ENCODE assay signal across 2 cellular contexts in the genomic region with DNA sequence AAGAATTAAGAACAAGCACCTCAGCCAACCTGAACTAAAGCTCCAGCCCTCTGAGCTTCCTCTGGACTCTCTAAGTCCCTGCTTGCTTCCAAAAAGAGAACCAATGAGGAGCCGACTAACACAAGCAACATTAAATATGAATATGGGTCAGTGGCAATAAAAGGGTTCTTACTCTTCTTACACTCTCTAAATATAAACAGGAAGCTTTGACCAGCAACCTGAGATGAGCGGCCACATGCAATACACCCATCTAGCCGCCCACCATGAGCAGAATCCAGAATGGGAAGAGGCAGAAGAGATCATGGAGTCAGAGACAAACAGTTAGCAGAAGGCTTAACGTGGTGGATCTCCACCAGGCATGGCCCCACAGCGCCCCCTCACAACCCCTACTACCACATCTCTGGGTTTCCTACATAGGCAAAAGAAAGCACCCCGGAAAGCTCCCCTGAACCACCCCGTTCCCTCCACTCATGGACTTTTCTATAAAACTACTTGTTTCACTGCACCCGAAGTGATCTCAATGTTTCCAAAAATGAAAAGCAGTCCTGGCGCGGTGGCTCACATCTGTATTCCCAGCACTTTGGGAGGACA.
TF ChIP-seq lines count a peak whose summit lies in the region.

No MANE protein-coding gene starts in this region.

TF ChIP-seq in SK-N-SH, 30 proteins besides CTCF, POLR2A, EP300 and RAD21 (continued from another document):
- TF ChIP-seq, protein P1, sequence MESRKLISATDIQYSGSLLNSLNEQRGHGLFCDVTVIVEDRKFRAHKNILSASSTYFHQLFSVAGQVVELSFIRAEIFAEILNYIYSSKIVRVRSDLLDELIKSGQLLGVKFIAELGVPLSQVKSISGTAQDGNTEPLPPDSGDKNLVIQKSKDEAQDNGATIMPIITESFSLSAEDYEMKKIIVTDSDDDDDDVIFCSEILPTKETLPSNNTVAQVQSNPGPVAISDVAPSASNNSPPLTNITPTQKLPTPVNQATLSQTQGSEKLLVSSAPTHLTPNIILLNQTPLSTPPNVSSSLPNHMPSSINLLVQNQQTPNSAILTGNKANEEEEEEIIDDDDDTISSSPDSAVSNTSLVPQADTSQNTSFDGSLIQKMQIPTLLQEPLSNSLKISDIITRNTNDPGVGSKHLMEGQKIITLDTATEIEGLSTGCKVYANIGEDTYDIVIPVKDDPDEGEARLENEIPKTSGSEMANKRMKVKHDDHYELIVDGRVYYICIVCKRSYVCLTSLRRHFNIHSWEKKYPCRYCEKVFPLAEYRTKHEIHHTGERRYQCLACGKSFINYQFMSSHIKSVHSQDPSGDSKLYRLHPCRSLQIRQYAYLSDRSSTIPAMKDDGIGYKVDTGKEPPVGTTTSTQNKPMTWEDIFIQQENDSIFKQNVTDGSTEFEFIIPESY (IDR thresholded peaks at IDR 0.05; ENCODE audit: borderline replicate concordance, low read depth): no peak
- TF ChIP-seq FOSL2 (IDR thresholded peaks at IDR 0.05; ENCODE audit: borderline replicate concordance, low read depth) (no peak), TEAD4 (IDR thresholded peaks at IDR 0.05; ENCODE audit: borderline replicate concordance, insufficient read depth) (no peak), POLR2AphosphoS5 (IDR thresholded peaks at IDR 0.05; ENCODE audit: low read depth, low read length) (no peak), EZH2phosphoT487 (IDR thresholded peaks at IDR 0.05; ENCODE audit: borderline replicate concordance, low read depth) (no peak), NFIC (IDR thresholded peaks at IDR 0.05; ENCODE audit: borderline replicate concordance) (no peak), GABPA (IDR thresholded peaks at IDR 0.05; ENCODE audit: low read depth) (no peak), SIN3A (IDR thresholded peaks at IDR 0.05; ENCODE audit: borderline replicate concordance, low read depth, low read length) (no peak), CHD2 (IDR thresholded peaks at IDR 0.05; ENCODE audit: low read length, partially characterized antibody) (no peak), MXI1 (IDR thresholded peaks at IDR 0.05; ENCODE audit: low read depth, low read length) (no peak), RCOR1 (IDR thresholded peaks at IDR 0.05; ENCODE audit: low read length) (no peak), YY1 (IDR thresholded peaks at IDR 0.05; ENCODE audit: low read depth) (no peak), TCF12 (IDR thresholded peaks at IDR 0.05) (no peak), ELF1 (IDR thresholded peaks at IDR 0.05) (no peak), JUND (IDR thresholded peaks at IDR 0.05) (no peak)
- TF ChIP-seq, protein P2, sequence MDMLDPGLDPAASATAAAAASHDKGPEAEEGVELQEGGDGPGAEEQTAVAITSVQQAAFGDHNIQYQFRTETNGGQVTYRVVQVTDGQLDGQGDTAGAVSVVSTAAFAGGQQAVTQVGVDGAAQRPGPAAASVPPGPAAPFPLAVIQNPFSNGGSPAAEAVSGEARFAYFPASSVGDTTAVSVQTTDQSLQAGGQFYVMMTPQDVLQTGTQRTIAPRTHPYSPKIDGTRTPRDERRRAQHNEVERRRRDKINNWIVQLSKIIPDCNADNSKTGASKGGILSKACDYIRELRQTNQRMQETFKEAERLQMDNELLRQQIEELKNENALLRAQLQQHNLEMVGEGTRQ (IDR thresholded peaks at IDR 0.05; ENCODE audit: borderline replicate concordance, low read depth, low read length): no peak
- TF ChIP-seq, protein P3, sequence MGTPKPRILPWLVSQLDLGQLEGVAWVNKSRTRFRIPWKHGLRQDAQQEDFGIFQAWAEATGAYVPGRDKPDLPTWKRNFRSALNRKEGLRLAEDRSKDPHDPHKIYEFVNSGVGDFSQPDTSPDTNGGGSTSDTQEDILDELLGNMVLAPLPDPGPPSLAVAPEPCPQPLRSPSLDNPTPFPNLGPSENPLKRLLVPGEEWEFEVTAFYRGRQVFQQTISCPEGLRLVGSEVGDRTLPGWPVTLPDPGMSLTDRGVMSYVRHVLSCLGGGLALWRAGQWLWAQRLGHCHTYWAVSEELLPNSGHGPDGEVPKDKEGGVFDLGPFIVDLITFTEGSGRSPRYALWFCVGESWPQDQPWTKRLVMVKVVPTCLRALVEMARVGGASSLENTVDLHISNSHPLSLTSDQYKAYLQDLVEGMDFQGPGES (IDR thresholded peaks at IDR 0.05; ENCODE audit: low read depth, low read length): no peak
- TF ChIP-seq, protein P4, sequence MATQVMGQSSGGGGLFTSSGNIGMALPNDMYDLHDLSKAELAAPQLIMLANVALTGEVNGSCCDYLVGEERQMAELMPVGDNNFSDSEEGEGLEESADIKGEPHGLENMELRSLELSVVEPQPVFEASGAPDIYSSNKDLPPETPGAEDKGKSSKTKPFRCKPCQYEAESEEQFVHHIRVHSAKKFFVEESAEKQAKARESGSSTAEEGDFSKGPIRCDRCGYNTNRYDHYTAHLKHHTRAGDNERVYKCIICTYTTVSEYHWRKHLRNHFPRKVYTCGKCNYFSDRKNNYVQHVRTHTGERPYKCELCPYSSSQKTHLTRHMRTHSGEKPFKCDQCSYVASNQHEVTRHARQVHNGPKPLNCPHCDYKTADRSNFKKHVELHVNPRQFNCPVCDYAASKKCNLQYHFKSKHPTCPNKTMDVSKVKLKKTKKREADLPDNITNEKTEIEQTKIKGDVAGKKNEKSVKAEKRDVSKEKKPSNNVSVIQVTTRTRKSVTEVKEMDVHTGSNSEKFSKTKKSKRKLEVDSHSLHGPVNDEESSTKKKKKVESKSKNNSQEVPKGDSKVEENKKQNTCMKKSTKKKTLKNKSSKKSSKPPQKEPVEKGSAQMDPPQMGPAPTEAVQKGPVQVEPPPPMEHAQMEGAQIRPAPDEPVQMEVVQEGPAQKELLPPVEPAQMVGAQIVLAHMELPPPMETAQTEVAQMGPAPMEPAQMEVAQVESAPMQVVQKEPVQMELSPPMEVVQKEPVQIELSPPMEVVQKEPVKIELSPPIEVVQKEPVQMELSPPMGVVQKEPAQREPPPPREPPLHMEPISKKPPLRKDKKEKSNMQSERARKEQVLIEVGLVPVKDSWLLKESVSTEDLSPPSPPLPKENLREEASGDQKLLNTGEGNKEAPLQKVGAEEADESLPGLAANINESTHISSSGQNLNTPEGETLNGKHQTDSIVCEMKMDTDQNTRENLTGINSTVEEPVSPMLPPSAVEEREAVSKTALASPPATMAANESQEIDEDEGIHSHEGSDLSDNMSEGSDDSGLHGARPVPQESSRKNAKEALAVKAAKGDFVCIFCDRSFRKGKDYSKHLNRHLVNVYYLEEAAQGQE (IDR thresholded peaks at IDR 0.05; ENCODE audit: low read depth, low read length): no peak

TF ChIP-seq in SK-N-SH treated with all-trans-retinoic acid at 6 μM for 48 hours, 23 proteins besides CTCF, POLR2A, EP300 and RAD21 (continued from another document):
- TF ChIP-seq, protein P5, sequence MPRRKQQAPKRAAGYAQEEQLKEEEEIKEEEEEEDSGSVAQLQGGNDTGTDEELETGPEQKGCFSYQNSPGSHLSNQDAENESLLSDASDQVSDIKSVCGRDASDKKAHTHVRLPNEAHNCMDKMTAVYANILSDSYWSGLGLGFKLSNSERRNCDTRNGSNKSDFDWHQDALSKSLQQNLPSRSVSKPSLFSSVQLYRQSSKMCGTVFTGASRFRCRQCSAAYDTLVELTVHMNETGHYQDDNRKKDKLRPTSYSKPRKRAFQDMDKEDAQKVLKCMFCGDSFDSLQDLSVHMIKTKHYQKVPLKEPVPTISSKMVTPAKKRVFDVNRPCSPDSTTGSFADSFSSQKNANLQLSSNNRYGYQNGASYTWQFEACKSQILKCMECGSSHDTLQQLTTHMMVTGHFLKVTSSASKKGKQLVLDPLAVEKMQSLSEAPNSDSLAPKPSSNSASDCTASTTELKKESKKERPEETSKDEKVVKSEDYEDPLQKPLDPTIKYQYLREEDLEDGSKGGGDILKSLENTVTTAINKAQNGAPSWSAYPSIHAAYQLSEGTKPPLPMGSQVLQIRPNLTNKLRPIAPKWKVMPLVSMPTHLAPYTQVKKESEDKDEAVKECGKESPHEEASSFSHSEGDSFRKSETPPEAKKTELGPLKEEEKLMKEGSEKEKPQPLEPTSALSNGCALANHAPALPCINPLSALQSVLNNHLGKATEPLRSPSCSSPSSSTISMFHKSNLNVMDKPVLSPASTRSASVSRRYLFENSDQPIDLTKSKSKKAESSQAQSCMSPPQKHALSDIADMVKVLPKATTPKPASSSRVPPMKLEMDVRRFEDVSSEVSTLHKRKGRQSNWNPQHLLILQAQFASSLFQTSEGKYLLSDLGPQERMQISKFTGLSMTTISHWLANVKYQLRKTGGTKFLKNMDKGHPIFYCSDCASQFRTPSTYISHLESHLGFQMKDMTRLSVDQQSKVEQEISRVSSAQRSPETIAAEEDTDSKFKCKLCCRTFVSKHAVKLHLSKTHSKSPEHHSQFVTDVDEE (CRISPR knock-in tag; IDR thresholded peaks at IDR 0.05): no peak
- TF ChIP-seq SNAI2 (CRISPR knock-in tag; IDR thresholded peaks at IDR 0.05): no peak
